ENCODE assay signal across 8 cellular contexts in genomic region chr5:54517174-54517511, GRCh38. TPM values are rescaled to one million over a fixed set of nuclear protein-coding genes. Genes with fewer than 3 reads are reported as not detected.
DNase-seq lines count a peak whose midpoint lies in the region; ATAC-seq, FAIRE-seq and TF ChIP-seq lines count a peak whose summit lies in the region.

No MANE protein-coding gene starts in this region.

- H3K4me3 ChIP-seq in cardiac muscle cell (peak overlapping the region; percentile 24), iPS DF 6.9 (ENCODE audit: low read length) (peak overlapping the region; percentile 26; the same call in 1 of the 2 replicates), stomach (peak overlapping the region; percentile 85 to 100 (median 98)), adrenal gland (peak overlapping the region in 1 of 4 donors; percentile 99)

- TF ChIP-seq POLR2A in stomach (IDR thresholded peaks at IDR 0.05) (no peak), adrenal gland (IDR thresholded peaks at IDR 0.05) (no peak), GM12891 (IDR thresholded peaks at IDR 0.05; ENCODE audit: low read depth, low read length) (no peak)

- ATAC-seq in left cardiac atrium: no peak

- no peak for TF ChIP-seq EP300 in stomach (IDR thresholded peaks at IDR 0.05)

- WGBS in iPS DF 6.9 (ENCODE audit: insufficient coverage, insufficient read length): no CpG with 5 or more reads among the region's 4 CpGs
- WGBS in stomach, 5 donors: 2 to 5% (median 4%) methylated on average over 4 of the region's 4 CpGs
- WGBS in adrenal gland, 4 donors: 3 to 9% (median 7%) methylated on average over 4 of the region's 4 CpGs

- H3K27ac ChIP-seq in cardiac muscle cell: no peak overlapping the region
- H3K27ac ChIP-seq in iPS DF 6.9 (ENCODE audit: low read length): no peak overlapping the region
- H3K27ac ChIP-seq in stomach: peak overlapping the region in 3 of 5 donors; percentile 96 to 98 (median 97)
- no peak overlapping the region for H3K27ac ChIP-seq in adrenal gland

- DNase-seq in cardiac muscle cell (ENCODE audit: low read depth in 1 of 2, low spot score in 1 of 2) (peak in 1 of 2 donors; percentile 37), left cardiac atrium (no peak), SW480 (ENCODE audit: low spot score) (peak; percentile 11), iPS DF 6.9 (ENCODE audit: low read depth, low spot score) (no peak), stomach (no peak), ecto neural progenitor cell (ENCODE audit: low spot score) (no peak), adrenal gland (no peak), GM12891 (ENCODE audit: insufficient read length, low spot score) (no peak)

- H3K27me3 ChIP-seq in cardiac muscle cell (no peaks in the 10 kb centered on the region), iPS DF 6.9 (ENCODE audit: control insufficient read depth, insufficient read depth, low read length) (no peaks in the 10 kb centered on the region; the same call in 1 of the 2 replicates), stomach (no peaks in the 10 kb centered on the region), adrenal gland (no peaks in the 10 kb centered on the region)

- H3K9me3 ChIP-seq in cardiac muscle cell (ENCODE audit: low read depth): no peaks in the 10 kb centered on the region
- no peaks in the 10 kb centered on the region for H3K9me3 ChIP-seq in iPS DF 6.9 (ENCODE audit: control insufficient read depth, insufficient read depth, low read length)
- no peaks in the 10 kb centered on the region for H3K9me3 ChIP-seq in stomach
- H3K9me3 ChIP-seq in adrenal gland (replicated peaks in 1 of 3): no peaks in the 10 kb centered on the region

- TF ChIP-seq CTCF in cardiac muscle cell (IDR thresholded peaks at IDR 0.05; ENCODE audit: low read depth, low read length): no peak
- TF ChIP-seq CTCF in stomach (IDR thresholded peaks at IDR 0.05): peak in 1 of 7 experiments; percentile 10
- no peak for TF ChIP-seq CTCF in adrenal gland (IDR thresholded peaks at IDR 0.05)

- H3K4me1 ChIP-seq in cardiac muscle cell (ENCODE audit: low read depth): peaks cover 13% of the 10 kb centered on the region
- peaks cover 8% of the 10 kb centered on the region for H3K4me1 ChIP-seq in iPS DF 6.9 (ENCODE audit: control insufficient read depth, insufficient read depth, low read length)
- H3K4me1 ChIP-seq in stomach: peaks cover 11 to 43% (median 32%) of the 10 kb centered on the region in 4 donors
- peaks cover 18 to 38% of the 10 kb centered on the region in 2 donors for H3K4me1 ChIP-seq in adrenal gland (replicated peaks in 1 of 2)

- FAIRE-seq in GM12891 (lab: Jason Lieb, UNC): no peak

- intact Hi-C loops in left cardiac atrium (cut with DNase I): loop anchor here (1.0 to 10.0 kb wide), 4 partner anchors 327 to 638 kb away; no protein-coding TSS in a partner anchor
- intact Hi-C loops in stomach (cut with DNase I; ENCODE audit: low total_unique reads): loop anchor here (5.0 kb wide), 1 partner anchor 330 kb away; no protein-coding TSS in a partner anchor
- intact Hi-C loops in adrenal gland (cut with DNase I): loop anchor here (2.0 to 10.0 kb wide), 4 partner anchors 148 to 350 kb away; no protein-coding TSS in a partner anchor

- H3K36me3 ChIP-seq in cardiac muscle cell (no peaks in the 10 kb centered on the region), iPS DF 6.9 (ENCODE audit: control insufficient read depth, insufficient read depth, low read length) (no peaks in the 10 kb centered on the region), stomach (peaks cover 0 to 5% (median 0%) of the 10 kb centered on the region in 4 donors), adrenal gland (replicated peaks in 1 of 2) (no peaks in the 10 kb centered on the region)

TF ChIP-seq in GM12891, 5 proteins besides CTCF, POLR2A, EP300 and RAD21:
- TF ChIP-seq TAF1 (IDR thresholded peaks at IDR 0.05; ENCODE audit: low read depth, low read length) (no peak), SPI1 (IDR thresholded peaks at IDR 0.05; ENCODE audit: low read depth, low read length) (no peak), PAX5 (IDR thresholded peaks at IDR 0.05; ENCODE audit: insufficient read depth, low read length, severe bottlenecking) (no peak), POLR2AphosphoS5 (IDR thresholded peaks at IDR 0.05; ENCODE audit: low read depth, low read length) (no peak), POU2F2 (IDR thresholded peaks at IDR 0.05; ENCODE audit: low read depth, low read length) (no peak)

RNA-seq across cellular contexts. Expression of gene SNX18, which starts 0.4 kb away (rescaled TPM):
- 108 and 120 TPM in 2 replicates for total RNA-seq in cardiac muscle cell
- polyA plus RNA-seq in cardiac muscle cell: 8.7 and 15.6 TPM in 2 replicates
- total RNA-seq in left cardiac atrium: 10 to 100 TPM; 15.1 to 15.4 TPM
- 10 to 100 TPM; 23.9 to 77.9 (median 40.4) TPM for total RNA-seq in stomach
- 10 to 100 TPM in 2 of 3 donors, 1 to 10 TPM in 1; 4.4 to 14.2 (median 12.5) TPM for polyA plus RNA-seq in stomach
- total RNA-seq in adrenal gland: 10 to 100 TPM; 30.2 to 89.4 (median 43.2) TPM
- 10 to 100 TPM in 1 of 3 donors, 1 to 10 TPM in 2; 4.0 to 20.6 (median 5.7) TPM for polyA plus RNA-seq in adrenal gland
- polyA plus RNA-seq in GM12891 (2012; ENCODE audit: low read depth, missing spikeins): 0.33 TPM

Comparison
In these comparisons a context has a peak if more than half of its experiments do, and no peak if none do; other contexts are left out.
1. H3K27ac ChIP-seq: peak in stomach (3 of 5); none in cardiac muscle cell (single experiment), iPS DF 6.9 (single experiment) and adrenal gland (0 of 5).